In the genomic region with DNA sequence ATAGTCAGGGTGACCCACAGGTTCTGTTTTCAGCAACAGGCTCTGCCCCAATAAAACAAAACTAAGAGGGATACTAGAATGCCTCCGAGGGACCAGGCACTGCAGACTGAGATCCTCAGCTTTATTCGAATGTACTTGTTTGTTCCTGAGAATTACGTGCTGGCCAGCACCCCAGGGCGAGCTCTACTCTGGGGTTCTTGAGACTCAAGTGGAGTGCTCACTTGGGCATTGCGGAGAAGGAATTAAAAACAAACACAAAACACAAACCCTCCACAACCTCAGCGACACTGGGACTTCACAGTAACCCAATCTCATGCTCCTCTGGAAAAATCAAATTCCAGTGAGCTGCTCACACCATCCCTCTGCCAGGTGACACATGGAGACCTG, we compare ENCODE assay signal across 17 cellular contexts.
"Had no signal": no experiment of that assay in that cellular context is flagged by ENCODE, and none has a peak within 500 bp of the region (broad histone marks: within the 10 kb centered on the region; RNA-seq: fewer than 3 reads in every experiment).

No MANE protein-coding gene starts in this region.

- H3K9me3 Mint-ChIP-seq: activated naive CD4-positive, alpha-beta T cell treated with anti-CD3 and anti-CD28 coated beads, Interleukin-2, amount 50 U/mL, for 72 hours; activated T-cell treated with anti-CD3 and anti-CD28 coated beads, Interleukin-2, amount 50 U/mL, for 4 hours; naive thymus-derived CD8-positive, alpha-beta T cell; T-cell had no signal

- ATAC-seq: activated naive CD4-positive, alpha-beta T cell treated with anti-CD3 and anti-CD28 coated beads, Interleukin-2, amount 50 U/mL, for 72 hours; activated T-cell treated with anti-CD3 and anti-CD28 coated beads, Interleukin-2, amount 50 U/mL, for 4 hours; naive thymus-derived CD8-positive, alpha-beta T cell; psoas muscle; sciatic nerve; T-cell had no signal

- H3K4me3 ChIP-seq: colonic mucosa, esophagus muscularis mucosa, psoas muscle, stomach, testis had no signal

- H3K27ac ChIP-seq: colonic mucosa, esophagus muscularis mucosa, stomach, testis had no signal

- H3K9me3 ChIP-seq: colonic mucosa, esophagus muscularis mucosa, psoas muscle, SK-N-SH, stomach, testis had no signal

- H3K27ac Mint-ChIP-seq: activated naive CD4-positive, alpha-beta T cell treated with anti-CD3 and anti-CD28 coated beads, Interleukin-2, amount 50 U/mL, for 72 hours; naive thymus-derived CD8-positive, alpha-beta T cell; T-cell had no signal

- DNase-seq: activated CD4-positive, alpha-beta T cell treated with anti-CD3 and anti-CD28 coated beads, Interleukin-2, amount 50 U/mL, for 48 hours; activated CD4-positive, CD25-positive, alpha-beta regulatory T cell treated with anti-CD3 and anti-CD28 coated beads, Interleukin-2, amount 50 U/mL, for 72 hours; activated effector memory CD4-positive, alpha-beta T cell treated with Interleukin-2 at 50 U/mL for 16 hours; activated T-cell treated with anti-CD3 and anti-CD28 coated beads, Interleukin-2, amount 50 U/mL, for 4 hours; colonic mucosa; kidney glomerular epithelial cell; naive thymus-derived CD8-positive, alpha-beta T cell; occipital lobe; psoas muscle; SK-N-SH; stomach; T-cell; T-helper 9 cell; testis had no signal

- H3K36me3 Mint-ChIP-seq: activated naive CD4-positive, alpha-beta T cell treated with anti-CD3 and anti-CD28 coated beads, Interleukin-2, amount 50 U/mL, for 72 hours; naive thymus-derived CD8-positive, alpha-beta T cell; T-cell had no signal

- H3K27me3 ChIP-seq: colonic mucosa, esophagus muscularis mucosa, stomach, testis had no signal

- H3K27me3 Mint-ChIP-seq: T-cell had no signal

- H3K4me3 Mint-ChIP-seq: activated T-cell treated with anti-CD3 and anti-CD28 coated beads, Interleukin-2, amount 50 U/mL, for 4 hours; naive thymus-derived CD8-positive, alpha-beta T cell; T-cell had no signal

- H3K4me1 Mint-ChIP-seq: naive thymus-derived CD8-positive, alpha-beta T cell; T-cell had no signal

- H3K36me3 ChIP-seq: colonic mucosa had no signal
